In genomic region chr13:114128624-114129522, GRCh38 we compare ENCODE assay signal across 7 cellular contexts. TPM values are rescaled to one million over a fixed set of nuclear protein-coding genes. Genes with fewer than 3 reads are reported as not detected.
A peak's percentile ranks its signal among the peaks of the same experiment; 100 is the strongest.
DNase-seq lines count a peak whose midpoint lies in the region; ATAC-seq and TF ChIP-seq lines count a peak whose summit lies in the region.

No MANE protein-coding gene starts in this region.

- peaks cover 40% of the 10 kb centered on the region for H3K36me3 Mint-ChIP-seq in T-cell

- no peak overlapping the region for H2AFZ ChIP-seq in PC-9

- peak; percentile 57 for ATAC-seq in GM19035 (IDR thresholded peaks at IDR 0.05; ENCODE audit: unreplicated experiment)
- peak; percentile 52 for ATAC-seq in HG03159 (IDR thresholded peaks at IDR 0.05; ENCODE audit: unreplicated experiment)
- ATAC-seq in T-cell (replicated peaks in 1 of 4): peak; percentile 61 to 67 (median 62)

- H3K27me3 Mint-ChIP-seq in T-cell: no peaks in the 10 kb centered on the region

- no TSS peak for BruUV-seq in PC-9 (replicated peaks; lab: Mats Ljungman, UMichigan)

- peaks cover 0 to 3% (median 0%) of the 10 kb centered on the region in 3 donors for H3K9me3 Mint-ChIP-seq in T-cell

- no peak for TF ChIP-seq CTCF in PC-9 (conservative IDR thresholded peaks at IDR 0.05)

- no peaks in the 10 kb centered on the region for H4K20me1 ChIP-seq in PC-9 (ENCODE audit: insufficient read depth)

- intact Hi-C loops in PC-9 (cut with micrococcal nuclease; ENCODE audit: unreplicated experiment): no loop called here

- peaks cover 21% of the 10 kb centered on the region for H3K79me2 ChIP-seq in PC-9 (ENCODE audit: low read depth)

- H3K27me3 ChIP-seq in adipocyte (replicated peaks; ENCODE audit: control insufficient read depth, insufficient read depth, low read length) (no peaks in the 10 kb centered on the region), PC-9 (ENCODE audit: insufficient read depth, low read depth) (no peaks in the 10 kb centered on the region)

- H3K4me3 Mint-ChIP-seq in T-cell: peak overlapping the region; percentile 97 to 100 (median 99)

- H3K36me3 ChIP-seq in adipocyte (ENCODE audit: control insufficient read depth, insufficient read depth, low read length, severe bottlenecking) (peaks cover 3% of the 10 kb centered on the region), PC-9 (ENCODE audit: low read depth) (no peaks in the 10 kb centered on the region)

- POLR2A ChIA-PET in T-cell (lab: Charles Lee): no interaction called here
- POLR2A ChIA-PET in PC-9 (lab: Charles Lee; ENCODE audit: unreplicated experiment): interaction anchor here (0.6 kb wide), 1 partner anchor 186 kb away, joined by 5 read pairs; no protein-coding TSS in a partner anchor

- peaks cover 42% of the 10 kb centered on the region for H3K4me1 ChIP-seq in adipocyte (ENCODE audit: control insufficient read depth, insufficient read depth, low read length)
- peaks cover 16% of the 10 kb centered on the region for H3K4me1 ChIP-seq in PC-9 (replicated peaks; ENCODE audit: insufficient read depth)

- no peak overlapping the region for H3K27ac ChIP-seq in PC-9

- DNase-seq in T-cell: peak; percentile 68 to 91 (median 78)
- peak; percentile 89 for DNase-seq in adipocyte (ENCODE audit: low read depth)
- peak; percentile 58 for DNase-seq in islet precursor cell
- peak; percentile 81 to 87 for DNase-seq in stimulated activated CD4-positive, alpha-beta T cell treated with anti-CD3 and anti-CD28 coated beads, Interleukin-1b, Interleukin-23, amount 100 ng/mL, for 4 hours (ENCODE audit: low read depth in 2 of 2)
- no peak for DNase-seq in PC-9

- no peaks in the 10 kb centered on the region for H3K9me2 ChIP-seq in PC-9 (ENCODE audit: insufficient read depth)

- peaks cover 2% of the 10 kb centered on the region; the same call in 1 of the 2 replicates for H3F3A ChIP-seq in PC-9 (ENCODE audit: insufficient read depth, low read depth)

- H3K4me3 ChIP-seq in adipocyte (ENCODE audit: low read length): peak overlapping the region; percentile 96
- no peak overlapping the region for H3K4me3 ChIP-seq in PC-9

- CTCF ChIA-PET in T-cell (lab: Charles Lee) (interaction anchor here (0.7 to 1.4 kb wide), 2 partner anchors 14 kb away, joined by 3 read pairs; no protein-coding TSS in a partner anchor), PC-9 (lab: Charles Lee) (no interaction called here)

- H3K9me3 ChIP-seq in adipocyte (ENCODE audit: control insufficient read depth, low read length): no peaks in the 10 kb centered on the region
- H3K9me3 ChIP-seq in PC-9 (ENCODE audit: insufficient read depth, low read depth): no peaks in the 10 kb centered on the region

- H3K4me2 ChIP-seq in PC-9: no peak overlapping the region

- H3K9ac ChIP-seq in adipocyte (ENCODE audit: low read length): peak overlapping the region; percentile 97

- H3K4me1 Mint-ChIP-seq in T-cell: peaks cover 63 to 73% (median 71%) of the 10 kb centered on the region in 3 donors

- H3K27ac Mint-ChIP-seq in T-cell: peak overlapping the region; percentile 95 to 99

RNA-seq across cellular contexts. Expression of gene RASA3, which starts 3.5 kb away (rescaled TPM):
- total RNA-seq in T-cell (100 to 1,000 TPM; 223 to 267 (median 238) TPM), PC-9 (2021) (9.7 and 10.0 TPM in 2 replicates)

RNA-seq across cellular contexts. Expression of gene CFAP97D2, which starts 50.2 kb away (rescaled TPM):
- total RNA-seq in T-cell (1 to 10 TPM in 3 of 5 donors, under 1 TPM in 2; 0.92 to 4.5 (median 2.6) TPM), PC-9 (2021) (not detected in 2 replicates)

Comparison
In these comparisons a context has a peak if more than half of its experiments do, and no peak if none do; other contexts are left out.
1. DNase-seq: peak in T-cell (34 of 34), adipocyte (single experiment), islet precursor cell (single experiment) and stimulated activated CD4-positive, alpha-beta T cell treated with anti-CD3 and anti-CD28 coated beads, Interleukin-1b, Interleukin-23, amount 100 ng/mL, for 4 hours (2 of 2); none in PC-9 (0 of 2).
2. RNA of gene RASA3, which starts 3.5 kb away (total RNA-seq): 223 to 267 TPM in T-cell; 9.7 to 10.0 TPM in PC-9; every median in the first group is over 10 times any median in the second.
3. Peak in every context shown above with its lines, with median percentiles within 50 percentile points of each other: ATAC-seq.